In the genomic region with DNA sequence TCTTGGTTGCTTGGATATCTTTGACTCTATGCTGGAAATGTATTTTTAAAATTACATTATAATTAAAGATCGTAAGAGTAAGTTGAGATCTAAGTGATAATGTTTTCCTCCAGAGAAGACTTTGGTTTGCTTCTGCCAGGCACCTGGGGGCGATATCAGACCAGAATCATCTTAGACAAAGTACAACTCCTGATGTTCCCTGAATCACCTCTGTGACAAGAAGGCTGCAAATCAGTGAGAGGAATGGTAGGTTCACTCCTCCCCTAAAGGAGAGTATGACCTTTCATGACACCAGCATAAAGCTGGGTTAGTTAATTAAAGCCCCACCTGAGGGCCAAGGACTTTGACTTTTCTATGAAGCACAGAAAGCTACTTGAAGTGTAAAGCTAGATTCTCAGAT, we compare ENCODE assay signal across 9 cellular contexts.
DNase-seq lines count a peak whose midpoint lies in the region; ATAC-seq and TF ChIP-seq lines count a peak whose summit lies in the region.
"Had no signal": no experiment of that assay in that cellular context is flagged by ENCODE, and none has a peak within 500 bp of the region (broad histone marks: within the 10 kb centered on the region; RNA-seq: fewer than 3 reads in every experiment).

No MANE protein-coding gene starts in this region.

- no peak overlapping the region for H3K4me3 Mint-ChIP-seq in activated naive CD8-positive, alpha-beta T cell treated with anti-CD3 and anti-CD28 coated beads, Interleukin-2, amount 50 U/mL, for 24 hours

- POLR2A ChIA-PET in AG04449 (lab: Yijun Ruan, JAX): no interaction called here

- H3K4me3 ChIP-seq in AG04449 (ENCODE audit: low read depth, low read length) (no peak overlapping the region), upper lobe of right lung (no peak overlapping the region)
- H3K4me3 ChIP-seq: body of pancreas had no signal

- H3K27me3 Mint-ChIP-seq in activated naive CD8-positive, alpha-beta T cell treated with anti-CD3 and anti-CD28 coated beads, Interleukin-2, amount 50 U/mL, for 24 hours: no peaks in the 10 kb centered on the region

- no peak for ATAC-seq in activated naive CD8-positive, alpha-beta T cell treated with anti-CD3 and anti-CD28 coated beads, Interleukin-2, amount 50 U/mL, for 24 hours
- ATAC-seq in upper lobe of right lung (no peak), GM19035 (IDR thresholded peaks at IDR 0.05; ENCODE audit: unreplicated experiment) (no peak), HG03460 (IDR thresholded peaks at IDR 0.05; ENCODE audit: unreplicated experiment) (no peak)
- ATAC-seq: body of pancreas had no signal

- no peaks in the 10 kb centered on the region for H3K9me3 ChIP-seq in upper lobe of right lung
- H3K9me3 ChIP-seq: body of pancreas had no signal

- intact Hi-C loops in upper lobe of right lung (cut with DNase I): no loop called here

- no peak for DNase-seq in AG04449 (ENCODE audit: low read depth, low spot score)
- peak; percentile 43 for DNase-seq in LHCN-M2 (ENCODE audit: low read depth)
- DNase-seq in iPS-NIHi7 (ENCODE audit: extremely low spot score): peak; percentile 32
- DNase-seq in activated naive CD8-positive, alpha-beta T cell treated with anti-CD3 and anti-CD28 coated beads, Interleukin-2, amount 50 U/mL, for 24 hours: no peak
- DNase-seq in upper lobe of right lung: no peak
- DNase-seq: body of pancreas had no signal

- no peaks in the 10 kb centered on the region for H3K27me3 ChIP-seq in upper lobe of right lung
- H3K27me3 ChIP-seq: body of pancreas had no signal

- no peak overlapping the region for H3K27ac ChIP-seq in VCaP
- no peak overlapping the region for H3K27ac ChIP-seq in upper lobe of right lung

- TF ChIP-seq CTCF in AG04449 (IDR thresholded peaks at IDR 0.05; ENCODE audit: insufficient read depth, low read length, missing control alignments) (peak; percentile 45), VCaP (conservative IDR thresholded peaks at IDR 0.05) (peak; percentile 61), upper lobe of right lung (IDR thresholded peaks at IDR 0.05) (no peak)

- H3K27ac Mint-ChIP-seq in activated naive CD8-positive, alpha-beta T cell treated with anti-CD3 and anti-CD28 coated beads, Interleukin-2, amount 50 U/mL, for 24 hours: no peak overlapping the region

- H3K36me3 Mint-ChIP-seq in activated naive CD8-positive, alpha-beta T cell treated with anti-CD3 and anti-CD28 coated beads, Interleukin-2, amount 50 U/mL, for 24 hours (ENCODE audit: low read depth): no peaks in the 10 kb centered on the region

- no peaks in the 10 kb centered on the region for H3K4me1 Mint-ChIP-seq in activated naive CD8-positive, alpha-beta T cell treated with anti-CD3 and anti-CD28 coated beads, Interleukin-2, amount 50 U/mL, for 24 hours

- H3K4me1 ChIP-seq in upper lobe of right lung: no peaks in the 10 kb centered on the region

- H3K36me3 ChIP-seq in upper lobe of right lung: no peaks in the 10 kb centered on the region

- H3K9me3 Mint-ChIP-seq in activated naive CD8-positive, alpha-beta T cell treated with anti-CD3 and anti-CD28 coated beads, Interleukin-2, amount 50 U/mL, for 24 hours: no peaks in the 10 kb centered on the region

- CTCF ChIA-PET in AG04449 (lab: Yijun Ruan, JAX): interaction anchor here (0.6 to 3.3 kb wide), 9 partner anchors 48 to 271 kb away, joined by 3 to 31 read pairs (median 3); no protein-coding TSS in a partner anchor

Comparison
In these comparisons a context has a peak if more than half of its experiments do, and no peak if none do; other contexts are left out.
1. DNase-seq: peak in LHCN-M2 (single experiment) and iPS-NIHi7 (single experiment); none in AG04449 (single experiment), activated naive CD8-positive, alpha-beta T cell treated with anti-CD3 and anti-CD28 coated beads, Interleukin-2, amount 50 U/mL, for 24 hours (single experiment) and upper lobe of right lung (single experiment).